Comparison of ENCODE assay signal across 20 cellular contexts in genomic region chr5:36125868-36126267, GRCh38. TPM values are rescaled to one million over a fixed set of nuclear protein-coding genes. Genes with fewer than 3 reads are reported as not detected.
DNase-seq lines count a peak whose midpoint lies in the region; ATAC-seq and TF ChIP-seq lines count a peak whose summit lies in the region.
"Had no signal": no experiment of that assay in that cellular context is flagged by ENCODE, and none has a peak within 500 bp of the region (broad histone marks: within the 10 kb centered on the region; RNA-seq: fewer than 3 reads in every experiment).

No MANE protein-coding gene starts in this region.

- no peak overlapping the region for H3K27ac ChIP-seq in left ventricle myocardium inferior (replicated peaks)

- peak; percentile 41 to 81 for ATAC-seq in activated CD4-positive, CD25-positive, alpha-beta regulatory T cell treated with anti-CD3 and anti-CD28 coated beads, Interleukin-2, amount 50 U/mL, for 24 hours
- ATAC-seq in left ventricle myocardium superior (peak; percentile 35), SK-N-SH treated with all-trans-retinoic acid at 6 μM for 48 hours (no peak)
- ATAC-seq in stimulated activated naive CD8-positive, alpha-beta T cell treated with anti-CD3 and anti-CD28 coated beads, Interleukin-15, amount 100 ng/mL, for 72 hours: peak; percentile 54

- H3K27ac Mint-ChIP-seq in stimulated activated naive CD8-positive, alpha-beta T cell treated with anti-CD3 and anti-CD28 coated beads, Interleukin-15, amount 100 ng/mL, for 72 hours: peak overlapping the region in 1 of 2 donors; percentile 73
- H3K27ac Mint-ChIP-seq: B cell had no signal

- DNase-seq in activated CD4-positive, CD25-positive, alpha-beta regulatory T cell treated with anti-CD3 and anti-CD28 coated beads, Interleukin-2, amount 50 U/mL, for 72 hours: no peak
- DNase-seq in left ventricle myocardium superior (no peak), left ventricle myocardium inferior (no peak), erythroblast (lab: John Stamatoyannopoulos, UW) (peak; percentile 47 to 64), NOMO-1 treated with DMSO at 0.1 percent for 48 hours (lab: John Stamatoyannopoulos, UW; ENCODE audit: unreplicated experiment) (no peak)
- no peak for DNase-seq in stimulated activated naive CD8-positive, alpha-beta T cell treated with anti-CD3 and anti-CD28 coated beads, Interleukin-15, amount 100 ng/mL, for 72 hours
- DNase-seq: DMS 273 treated with DMSO at 0.1 percent for 48 hours; DND-41; NCI-H1092 treated with DMSO at 0.1 percent for 48 hours; NCI-H146; NCI-H2029 treated with DMSO at 0.1 percent for 48 hours; NCI-H2171; NCI-H446; NCI-H526 treated with DMSO at 0.1 percent for 48 hours; NK-92 treated with Interleukin-12 subunit alpha and Interleukin-12 subunit beta, amount 100 ng/mL, for 24 hours had no signal

- H3K27me3 Mint-ChIP-seq in stimulated activated naive CD8-positive, alpha-beta T cell treated with anti-CD3 and anti-CD28 coated beads, Interleukin-15, amount 100 ng/mL, for 72 hours: no peaks in the 10 kb centered on the region
- H3K27me3 Mint-ChIP-seq: B cell had no signal

- intact Hi-C loops in left ventricle myocardium superior (cut with micrococcal nuclease): no loop called here
- intact Hi-C loops in left ventricle myocardium inferior (cut with micrococcal nuclease): no loop called here

- H3K4me1 Mint-ChIP-seq in stimulated activated naive CD8-positive, alpha-beta T cell treated with anti-CD3 and anti-CD28 coated beads, Interleukin-15, amount 100 ng/mL, for 72 hours: peaks cover 8% of the 10 kb centered on the region
- H3K4me1 Mint-ChIP-seq: B cell had no signal

- H3K36me3 ChIP-seq in left ventricle myocardium inferior: peaks cover 48% of the 10 kb centered on the region

- peaks cover 13% of the 10 kb centered on the region for H3K9me3 ChIP-seq in left ventricle myocardium inferior (replicated peaks)

- no peak for TF ChIP-seq POLR2A in erythroblast (IDR thresholded peaks at IDR 0.05; ENCODE audit: low read length)

- H3K4me3 Mint-ChIP-seq in stimulated activated naive CD8-positive, alpha-beta T cell treated with anti-CD3 and anti-CD28 coated beads, Interleukin-15, amount 100 ng/mL, for 72 hours: no peak overlapping the region
- H3K4me3 Mint-ChIP-seq: B cell had no signal

- peaks cover 15% of the 10 kb centered on the region for H3K4me1 ChIP-seq in left ventricle myocardium inferior

- peaks cover 6 to 12% of the 10 kb centered on the region in 2 donors for H3K9me3 Mint-ChIP-seq in stimulated activated naive CD8-positive, alpha-beta T cell treated with anti-CD3 and anti-CD28 coated beads, Interleukin-15, amount 100 ng/mL, for 72 hours

- no peaks in the 10 kb centered on the region for H3K27me3 ChIP-seq in left ventricle myocardium inferior (ENCODE audit: low read depth)

- no peak overlapping the region for H3K4me3 ChIP-seq in left ventricle myocardium inferior

- no peak for TF ChIP-seq CTCF in left ventricle myocardium inferior (IDR thresholded peaks at IDR 0.05; ENCODE audit: borderline replicate concordance)

TF ChIP-seq in SK-N-SH treated with all-trans-retinoic acid at 6 μM for 48 hours, 23 proteins besides CTCF, POLR2A, EP300 and RAD21:
- TF ChIP-seq ESRRG (CRISPR knock-in tag; IDR thresholded peaks at IDR 0.05) (no peak), TOX (CRISPR knock-in tag; IDR thresholded peaks at IDR 0.05; ENCODE audit: borderline replicate concordance) (no peak), SNAI2 (CRISPR knock-in tag; IDR thresholded peaks at IDR 0.05) (no peak), CSDC2 (CRISPR knock-in tag; IDR thresholded peaks at IDR 0.05) (no peak), ZC3H10 (CRISPR knock-in tag; IDR thresholded peaks at IDR 0.05) (no peak), ZNF70 (CRISPR knock-in tag; IDR thresholded peaks at IDR 0.05) (no peak), ZNF565 (CRISPR knock-in tag; conservative IDR thresholded peaks at IDR 0.05; ENCODE audit: low read depth) (no peak), RARB (CRISPR knock-in tag; IDR thresholded peaks at IDR 0.05) (no peak)
- TF ChIP-seq, protein P1, sequence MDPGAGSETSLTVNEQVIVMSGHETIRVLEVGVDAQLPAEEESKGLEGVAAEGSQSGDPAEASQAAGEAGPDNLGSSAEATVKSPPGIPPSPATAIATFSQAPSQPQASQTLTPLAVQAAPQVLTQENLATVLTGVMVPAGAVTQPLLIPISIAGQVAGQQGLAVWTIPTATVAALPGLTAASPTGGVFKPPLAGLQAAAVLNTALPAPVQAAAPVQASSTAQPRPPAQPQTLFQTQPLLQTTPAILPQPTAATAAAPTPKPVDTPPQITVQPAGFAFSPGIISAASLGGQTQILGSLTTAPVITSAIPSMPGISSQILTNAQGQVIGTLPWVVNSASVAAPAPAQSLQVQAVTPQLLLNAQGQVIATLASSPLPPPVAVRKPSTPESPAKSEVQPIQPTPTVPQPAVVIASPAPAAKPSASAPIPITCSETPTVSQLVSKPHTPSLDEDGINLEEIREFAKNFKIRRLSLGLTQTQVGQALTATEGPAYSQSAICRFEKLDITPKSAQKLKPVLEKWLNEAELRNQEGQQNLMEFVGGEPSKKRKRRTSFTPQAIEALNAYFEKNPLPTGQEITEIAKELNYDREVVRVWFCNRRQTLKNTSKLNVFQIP (CRISPR knock-in tag; IDR thresholded peaks at IDR 0.05; ENCODE audit: borderline replicate concordance, low read depth): no peak
- TF ChIP-seq, protein P2, sequence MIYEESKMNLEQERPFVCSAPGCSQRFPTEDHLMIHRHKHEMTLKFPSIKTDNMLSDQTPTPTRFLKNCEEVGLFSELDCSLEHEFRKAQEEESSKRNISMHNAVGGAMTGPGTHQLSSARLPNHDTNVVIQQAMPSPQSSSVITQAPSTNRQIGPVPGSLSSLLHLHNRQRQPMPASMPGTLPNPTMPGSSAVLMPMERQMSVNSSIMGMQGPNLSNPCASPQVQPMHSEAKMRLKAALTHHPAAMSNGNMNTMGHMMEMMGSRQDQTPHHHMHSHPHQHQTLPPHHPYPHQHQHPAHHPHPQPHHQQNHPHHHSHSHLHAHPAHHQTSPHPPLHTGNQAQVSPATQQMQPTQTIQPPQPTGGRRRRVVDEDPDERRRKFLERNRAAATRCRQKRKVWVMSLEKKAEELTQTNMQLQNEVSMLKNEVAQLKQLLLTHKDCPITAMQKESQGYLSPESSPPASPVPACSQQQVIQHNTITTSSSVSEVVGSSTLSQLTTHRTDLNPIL (CRISPR knock-in tag; IDR thresholded peaks at IDR 0.05; ENCODE audit: low read depth): no peak
- TF ChIP-seq, protein P3, sequence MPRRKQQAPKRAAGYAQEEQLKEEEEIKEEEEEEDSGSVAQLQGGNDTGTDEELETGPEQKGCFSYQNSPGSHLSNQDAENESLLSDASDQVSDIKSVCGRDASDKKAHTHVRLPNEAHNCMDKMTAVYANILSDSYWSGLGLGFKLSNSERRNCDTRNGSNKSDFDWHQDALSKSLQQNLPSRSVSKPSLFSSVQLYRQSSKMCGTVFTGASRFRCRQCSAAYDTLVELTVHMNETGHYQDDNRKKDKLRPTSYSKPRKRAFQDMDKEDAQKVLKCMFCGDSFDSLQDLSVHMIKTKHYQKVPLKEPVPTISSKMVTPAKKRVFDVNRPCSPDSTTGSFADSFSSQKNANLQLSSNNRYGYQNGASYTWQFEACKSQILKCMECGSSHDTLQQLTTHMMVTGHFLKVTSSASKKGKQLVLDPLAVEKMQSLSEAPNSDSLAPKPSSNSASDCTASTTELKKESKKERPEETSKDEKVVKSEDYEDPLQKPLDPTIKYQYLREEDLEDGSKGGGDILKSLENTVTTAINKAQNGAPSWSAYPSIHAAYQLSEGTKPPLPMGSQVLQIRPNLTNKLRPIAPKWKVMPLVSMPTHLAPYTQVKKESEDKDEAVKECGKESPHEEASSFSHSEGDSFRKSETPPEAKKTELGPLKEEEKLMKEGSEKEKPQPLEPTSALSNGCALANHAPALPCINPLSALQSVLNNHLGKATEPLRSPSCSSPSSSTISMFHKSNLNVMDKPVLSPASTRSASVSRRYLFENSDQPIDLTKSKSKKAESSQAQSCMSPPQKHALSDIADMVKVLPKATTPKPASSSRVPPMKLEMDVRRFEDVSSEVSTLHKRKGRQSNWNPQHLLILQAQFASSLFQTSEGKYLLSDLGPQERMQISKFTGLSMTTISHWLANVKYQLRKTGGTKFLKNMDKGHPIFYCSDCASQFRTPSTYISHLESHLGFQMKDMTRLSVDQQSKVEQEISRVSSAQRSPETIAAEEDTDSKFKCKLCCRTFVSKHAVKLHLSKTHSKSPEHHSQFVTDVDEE (CRISPR knock-in tag; IDR thresholded peaks at IDR 0.05): no peak
TF ChIP-seq in SK-N-SH treated with all-trans-retinoic acid at 6 μM for 48 hours: peak in this region for 0.

RNA-seq across cellular contexts. Expression of gene LMBRD2, which starts 25.8 kb away (rescaled TPM):
- total RNA-seq in left ventricle myocardium superior (14.5 TPM), left ventricle myocardium inferior (12.1 TPM)

RNA-seq across cellular contexts. Expression of gene SKP2, which starts 26.0 kb away (rescaled TPM):
- total RNA-seq in left ventricle myocardium superior (5.4 TPM), left ventricle myocardium inferior (4.6 TPM)

RNA-seq across cellular contexts. Expression of gene UGT3A2, which starts 59.2 kb away (rescaled TPM):
- not detected for total RNA-seq in left ventricle myocardium superior
- not detected for total RNA-seq in left ventricle myocardium inferior
- total RNA-seq: A172, B cell, RPMI7951 had no signal

Comparison
In these comparisons a context has a peak if more than half of its experiments do, and no peak if none do; other contexts are left out.
1. DNase-seq: peak in erythroblast (2 of 2); none in activated CD4-positive, CD25-positive, alpha-beta regulatory T cell treated with anti-CD3 and anti-CD28 coated beads, Interleukin-2, amount 50 U/mL, for 72 hours (single experiment), left ventricle myocardium superior (single experiment), left ventricle myocardium inferior (single experiment), stimulated activated naive CD8-positive, alpha-beta T cell treated with anti-CD3 and anti-CD28 coated beads, Interleukin-15, amount 100 ng/mL, for 72 hours (0 of 2) and NOMO-1 treated with DMSO at 0.1 percent for 48 hours (single experiment).